8 cellular contexts compared by ENCODE assay signal in the genomic region with DNA sequence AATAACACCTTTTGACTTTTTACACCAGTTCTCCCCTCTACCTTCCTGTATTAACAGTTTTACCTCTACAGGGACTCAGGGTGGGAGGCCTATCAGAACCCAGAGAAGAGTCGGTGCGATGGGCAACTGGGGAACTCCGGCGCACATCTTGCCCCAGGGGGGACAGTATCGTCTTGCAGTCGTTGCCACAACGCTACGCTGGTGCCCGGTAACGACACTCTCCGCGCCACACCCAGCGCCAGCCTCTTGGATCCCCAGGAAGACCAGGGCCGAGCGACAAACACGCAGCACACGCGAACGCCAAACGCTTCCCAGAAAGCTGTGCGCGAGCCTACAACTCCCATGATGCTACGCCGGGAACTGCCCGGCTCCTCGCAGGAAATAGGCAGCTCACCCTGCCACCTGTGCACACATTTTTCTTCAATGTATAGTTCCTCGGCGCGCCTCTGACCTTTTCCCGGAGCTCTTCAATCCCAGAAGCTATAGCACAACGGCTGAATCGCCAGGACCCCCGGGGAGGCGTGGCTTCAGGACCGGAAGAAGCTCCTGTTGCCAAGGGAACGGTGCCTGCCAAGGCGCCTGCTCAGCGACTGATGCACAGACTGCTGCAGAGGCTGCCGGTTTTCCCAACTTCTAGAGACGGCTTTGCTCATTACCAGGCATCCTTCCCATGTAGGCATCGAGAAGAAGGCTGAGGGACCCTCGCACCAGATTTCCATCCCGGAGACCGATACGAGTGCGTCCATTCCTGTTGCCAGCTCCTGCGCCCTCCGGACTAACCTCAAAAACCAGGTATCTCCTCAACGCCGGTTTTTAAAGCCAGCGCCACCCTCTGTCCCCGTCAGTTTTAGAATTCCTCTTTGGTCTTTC. TPM values are rescaled to one million over a fixed set of nuclear protein-coding genes. Genes with fewer than 3 reads are reported as not detected.
DNase-seq lines count a peak whose midpoint lies in the region; ATAC-seq and TF ChIP-seq lines count a peak whose summit lies in the region.

A gene with protein sequence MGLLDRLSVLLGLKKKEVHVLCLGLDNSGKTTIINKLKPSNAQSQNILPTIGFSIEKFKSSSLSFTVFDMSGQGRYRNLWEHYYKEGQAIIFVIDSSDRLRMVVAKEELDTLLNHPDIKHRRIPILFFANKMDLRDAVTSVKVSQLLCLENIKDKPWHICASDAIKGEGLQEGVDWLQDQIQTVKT (plus strand): TSS at position 573 of the 870 bp plus-strand sequence. CDS start 3,350 bp downstream, outside the sequence.

- no peak for TF ChIP-seq CTCF in HL-60 (IDR thresholded peaks at IDR 0.05; ENCODE audit: insufficient read depth, low read length)

- no peaks in the 10 kb centered on the region for H3K27me3 ChIP-seq in HL-60 (ENCODE audit: insufficient read depth, poor library complexity, severe bottlenecking)

- ATAC-seq in GM19463 (IDR thresholded peaks at IDR 0.05; ENCODE audit: unreplicated experiment): peak; percentile 94

- DNase-seq in CMK (ENCODE audit: low read depth) (peak; percentile 31), HL-60 (ENCODE audit: low read depth in 1 of 2, low spot score in 1 of 2) (peak; percentile 66 to 81), NCI-H82 treated with DMSO at 0.1 percent for 48 hours (lab: John Stamatoyannopoulos, UW; ENCODE audit: unreplicated experiment) (peak; percentile 83), lung microvascular endothelial cell (ENCODE audit: low read depth in 2 of 2) (peak; percentile 79 to 81)
- peak; percentile 19 to 59 for DNase-seq in activated CD8-positive, alpha-beta memory T cell treated with anti-CD3 and anti-CD28 coated beads for 1 hour (ENCODE audit: extremely low read depth in 1 of 2, low read depth in 1 of 2)
- DNase-seq in effector CD4-positive, alpha-beta T cell: peak; percentile 59
- DNase-seq in stimulated activated CD4-positive, alpha-beta T cell treated with anti-CD3 and anti-CD28 coated beads, TNF-alpha, amount 100 ng/mL, for 4 hours (ENCODE audit: low read depth in 3 of 3): peak; percentile 43 to 53 (median 53)

- peak within 1 kb of the TSS; percentile 62 for H3K27ac ChIP-seq in HL-60 (replicated peaks)

- peak within 1 kb of the TSS; percentile 91 for H3K4me3 ChIP-seq in HL-60 (replicated peaks; ENCODE audit: insufficient read depth, low read length)

RNA-seq across cellular contexts. Expression of the gene that starts here (rescaled TPM):
- total RNA-seq in lung microvascular endothelial cell: 3.1 and 4.6 TPM in 2 replicates

Comparison
In these comparisons a context has a peak if more than half of its experiments do, and no peak if none do; other contexts are left out.
1. Peak in every context shown above with its lines: DNase-seq, ATAC-seq, H3K4me3 ChIP-seq and H3K27ac ChIP-seq.
2. DNase-seq: peak in every context shown above with its lines; median percentile 83 in NCI-H82 treated with DMSO at 0.1 percent for 48 hours; 80 in lung microvascular endothelial cell; 74 in HL-60; 59 in effector CD4-positive, alpha-beta T cell; 53 in stimulated activated CD4-positive, alpha-beta T cell treated with anti-CD3 and anti-CD28 coated beads, TNF-alpha, amount 100 ng/mL, for 4 hours; 39 in activated CD8-positive, alpha-beta memory T cell treated with anti-CD3 and anti-CD28 coated beads for 1 hour; 31 in CMK.